Comparison of ENCODE assay signal across 8 cellular contexts in genomic region chr3:72847751-72848702, GRCh38. TPM values are rescaled to one million over a fixed set of nuclear protein-coding genes. Genes with fewer than 3 reads are reported as not detected.
DNase-seq lines count a peak whose midpoint lies in the region; ATAC-seq and TF ChIP-seq lines count a peak whose summit lies in the region.

TSS of gene SHQ1 (minus strand) at chr3:72848445. CDS start at chr3:72848340, 105 bp downstream.

- H3K36me3 ChIP-seq in HUES64 (ENCODE audit: insufficient read depth, low read length), result no peaks in the 10 kb centered on the region

- peak; percentile 92 for ATAC-seq in GM21515 (IDR thresholded peaks at IDR 0.05; ENCODE audit: unreplicated experiment)

- no peak for TF ChIP-seq CTCF in epithelial cell of esophagus (IDR thresholded peaks at IDR 0.05; ENCODE audit: insufficient read depth, low read depth, low read length, missing control alignments)

- under 1% methylated on average over 86 of the region's 86 CpGs for WGBS in HUES64

- no peak within 1 kb of the TSS for H3K27ac ChIP-seq in HUES64 (ENCODE audit: low read depth, low read length)

- DNase-seq in DMS 273 treated with DMSO at 0.1 percent for 48 hours (lab: John Stamatoyannopoulos, UW) (peak; percentile 54), OCI-M1 (lab: John Stamatoyannopoulos, UW) (peak; percentile 93), activated T-cell treated with anti-CD3 and anti-CD28 coated beads for 1 hour (ENCODE audit: low read depth) (peak; percentile 93), epithelial cell of esophagus (ENCODE audit: low read depth) (peak; percentile 97), middle frontal gyrus (ENCODE audit: extremely low spot score, low spot score) (peak; percentile 90)
- DNase-seq in stimulated activated CD8-positive, alpha-beta memory T cell treated with anti-CD3 and anti-CD28 coated beads, Interleukin-2, amount 100 ng/mL, for 1 hour (ENCODE audit: low read depth in 2 of 2), result peak; percentile 87 to 89

- peaks cover 36% of the 10 kb centered on the region for H3K27me3 ChIP-seq in HUES64 (ENCODE audit: insufficient read depth, low read length)

- H3K4me3 ChIP-seq in HUES64 (ENCODE audit: low read length) (peak within 1 kb of the TSS; percentile 74), epithelial cell of esophagus (ENCODE audit: low read length) (peak within 1 kb of the TSS; percentile 91)

- H3K4me1 ChIP-seq in HUES64 (ENCODE audit: insufficient read depth, low read length), result peaks cover 3% of the 10 kb centered on the region; the same call in 1 of the 2 replicates

- H3K9ac ChIP-seq in HUES64 (ENCODE audit: low read depth, low read length), result peak within 1 kb of the TSS; percentile 9; the same call in 1 of the 2 replicates

- no peaks in the 10 kb centered on the region for H3K9me3 ChIP-seq in HUES64 (ENCODE audit: insufficient read depth, low read depth, low read length)

RNA-seq across cellular contexts. Expression of gene SHQ1, which starts in this region (rescaled TPM):
- polyA plus RNA-seq in HUES64 (2013, experiment 1 of 2), result 20.4 TPM
- 19.9 TPM for polyA plus RNA-seq in HUES64 (2013, experiment 2 of 2)
